In the genomic region with DNA sequence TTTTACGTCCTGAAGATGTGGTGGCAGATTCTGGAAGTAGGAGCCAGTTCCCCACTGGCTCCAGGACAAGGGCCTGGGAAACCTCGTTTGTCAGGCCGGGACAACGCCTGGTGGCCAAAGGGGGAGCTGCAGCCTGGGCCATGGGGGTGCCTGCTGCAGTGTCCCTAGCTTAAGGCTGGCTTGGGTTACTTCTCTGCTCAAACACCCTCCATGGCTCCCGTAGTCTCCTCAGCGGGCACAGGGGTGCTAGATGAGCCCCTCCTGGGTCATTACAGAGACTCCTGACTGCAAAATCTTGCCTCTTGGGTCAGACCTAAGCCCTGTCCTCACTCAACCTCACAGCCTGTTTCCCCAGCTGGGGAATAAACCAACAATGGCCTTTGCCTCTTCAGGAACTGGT, we compare ENCODE assay signal across 9 cellular contexts. TPM values are rescaled to one million over a fixed set of nuclear protein-coding genes. Genes with fewer than 3 reads are reported as not detected.
DNase-seq lines count a peak whose midpoint lies in the region; ATAC-seq, FAIRE-seq and TF ChIP-seq lines count a peak whose summit lies in the region.
"Had no signal": no experiment of that assay in that cellular context is flagged by ENCODE, and none has a peak within 500 bp of the region (broad histone marks: within the 10 kb centered on the region; RNA-seq: fewer than 3 reads in every experiment).

No MANE protein-coding gene starts in this region.

- H3K27me3 ChIP-seq in bronchial epithelial cell (ENCODE audit: control insufficient read depth, insufficient read depth, low read length) (peaks cover 4% of the 10 kb centered on the region), neutrophil (no peaks in the 10 kb centered on the region)

- H3K9me3 ChIP-seq in neutrophil = no peaks in the 10 kb centered on the region

- DNase-seq in DMS 273 (lab: John Stamatoyannopoulos, UW; ENCODE audit: unreplicated experiment) (peak; percentile 78), DMS 273 treated with DMSO at 0.1 percent for 48 hours (lab: John Stamatoyannopoulos, UW) (no peak), LoVo (ENCODE audit: low spot score) (peak; percentile 25), bronchial epithelial cell (ENCODE audit: low read depth) (no peak), NAMALWA (ENCODE audit: low spot score) (no peak), glomerular visceral epithelial cell (ENCODE audit: extremely low spot score) (no peak)

- H3K4me3 ChIP-seq in bronchial epithelial cell (ENCODE audit: low read depth, low read length) (no peak overlapping the region), neutrophil (ENCODE audit: low read depth in 1 of 2, low read length in 1 of 2) (no peak overlapping the region)

- no peak overlapping the region for H3K27ac ChIP-seq in neutrophil

- H3K36me3 ChIP-seq in bronchial epithelial cell (ENCODE audit: control insufficient read depth, insufficient read depth, low read length) = no peaks in the 10 kb centered on the region
- H3K36me3 ChIP-seq in neutrophil = no peaks in the 10 kb centered on the region

- no peak for ATAC-seq in GM19328 (IDR thresholded peaks at IDR 0.05; ENCODE audit: unreplicated experiment)

- no peak for FAIRE-seq in bronchial epithelial cell (lab: Jason Lieb, UNC)
- FAIRE-seq: A204.1 had no signal

- H3K4me1 ChIP-seq in neutrophil (ENCODE audit: control insufficient read depth in 1 of 2, insufficient read depth in 1 of 2, low read depth in 1 of 2, low read length in 1 of 2) = no peaks in the 10 kb centered on the region

- TF ChIP-seq CTCF in bronchial epithelial cell (IDR thresholded peaks at IDR 0.05; ENCODE audit: insufficient read depth, low read length, severe bottlenecking) = peak; percentile 76
- TF ChIP-seq CTCF in neutrophil (IDR thresholded peaks at IDR 0.05) = peak; percentile 39

RNA-seq across cellular contexts. Expression of a gene that starts 14.7 kb away (rescaled TPM):
- total RNA-seq in bronchial epithelial cell = under 0.01 and 0.13 TPM in 2 replicates

RNA-seq across cellular contexts. Expression of a gene that starts 24.1 kb away (rescaled TPM):
- 0.38 and 0.79 TPM in 2 replicates for total RNA-seq in bronchial epithelial cell

RNA-seq across cellular contexts. Expression of a gene that starts 36.8 kb away (rescaled TPM):
- total RNA-seq in bronchial epithelial cell = 182 and 374 TPM in 2 replicates

RNA-seq across cellular contexts. Expression of a gene that starts 37.5 kb away (rescaled TPM):
- total RNA-seq in bronchial epithelial cell = 3.2 and 4.9 TPM in 2 replicates

Comparison
In these comparisons a context has a peak if more than half of its experiments do, and no peak if none do; other contexts are left out.
1. DNase-seq: peak in DMS 273 (single experiment) and LoVo (single experiment); none in DMS 273 treated with DMSO at 0.1 percent for 48 hours (single experiment), bronchial epithelial cell (single experiment), NAMALWA (single experiment) and glomerular visceral epithelial cell (single experiment).